Comparison of ENCODE assay signal across 8 cellular contexts in genomic region chr15:91021516-91022074, GRCh38. TPM values are rescaled to one million over a fixed set of nuclear protein-coding genes. Genes with fewer than 3 reads are reported as not detected.
DNase-seq lines count a peak whose midpoint lies in the region; ATAC-seq and TF ChIP-seq lines count a peak whose summit lies in the region.

No MANE protein-coding gene starts in this region.

- H3K36me3 ChIP-seq in esophagus squamous epithelium (peaks cover 0 to 18% (median 0%) of the 10 kb centered on the region in 3 donors), ovary (no peaks in the 10 kb centered on the region)

- H3K9me3 ChIP-seq in esophagus squamous epithelium: no peaks in the 10 kb centered on the region
- H3K9me3 ChIP-seq in ovary: no peaks in the 10 kb centered on the region

- peak overlapping the region; percentile 73 to 97 (median 94) for H3K4me3 ChIP-seq in esophagus squamous epithelium
- peak overlapping the region; percentile 92 for H3K4me3 ChIP-seq in ovary

- DNase-seq in AG20443 (ENCODE audit: low spot score) (peak; percentile 24), RKO (ENCODE audit: low spot score) (peak; percentile 86), esophagus squamous epithelium (lab: John Stamatoyannopoulos, UW) (no peak), ovary (no peak), GDM1 (lab: John Stamatoyannopoulos, UW) (no peak)

- TF ChIP-seq CTCF in esophagus squamous epithelium (IDR thresholded peaks at IDR 0.05) (no peak), ovary (IDR thresholded peaks at IDR 0.05) (no peak)

- intact Hi-C loops in esophagus squamous epithelium (cut with DNase I): loop anchor here (10.0 kb wide), 1 partner anchor 57 kb away; no protein-coding TSS in a partner anchor
- intact Hi-C loops in ovary (cut with DNase I): no loop called here

- 4 to 10% methylated on average over 2 to 4 of the region's 4 CpGs for WGBS in esophagus squamous epithelium, 2 donors
- 2 to 9% (median 8%) methylated on average over 4 of the region's 4 CpGs for WGBS in ovary, 3 donors

- H3K27me3 ChIP-seq in esophagus squamous epithelium (no peaks in the 10 kb centered on the region), ovary (no peaks in the 10 kb centered on the region)

- peak overlapping the region; percentile 80 to 90 (median 86) for H3K27ac ChIP-seq in esophagus squamous epithelium
- H3K27ac ChIP-seq in ovary: no peak overlapping the region

- no peak for TF ChIP-seq POLR2A in esophagus squamous epithelium (IDR thresholded peaks at IDR 0.05)
- TF ChIP-seq POLR2A in ovary (IDR thresholded peaks at IDR 0.05): no peak

- H3K4me1 ChIP-seq in esophagus squamous epithelium (peaks cover 15 to 36% (median 17%) of the 10 kb centered on the region in 3 donors), ovary (ENCODE audit: insufficient read depth) (peaks cover 3% of the 10 kb centered on the region)

- TF ChIP-seq EP300 in ovary (IDR thresholded peaks at IDR 0.05): no peak

- ATAC-seq in GM21786 (IDR thresholded peaks at IDR 0.05; ENCODE audit: unreplicated experiment): peak; percentile 5
- ATAC-seq in HG03460 (IDR thresholded peaks at IDR 0.05; ENCODE audit: unreplicated experiment): no peak
- no peak for ATAC-seq in HG03469 (IDR thresholded peaks at IDR 0.05; ENCODE audit: unreplicated experiment)

RNA-seq across cellular contexts. Expression of gene VPS33B, which starts 0.8 kb away (rescaled TPM):
- total RNA-seq in esophagus squamous epithelium (1 to 10 TPM; 3.3 to 9.0 (median 8.1) TPM), ovary (10 to 100 TPM in 6 of 7 donors, 1 to 10 TPM in 1; 8.5 to 17.4 (median 13.2) TPM)
- 10 to 100 TPM in 1 of 2 donors, 1 to 10 TPM in 1; 9.2 to 14.0 TPM for polyA plus RNA-seq in ovary

RNA-seq across cellular contexts. Expression of gene PRC1, which starts 27.3 kb away (rescaled TPM):
- total RNA-seq in esophagus squamous epithelium (100 to 1,000 TPM in 1 of 4 donors, 10 to 100 TPM in 3; 49.6 to 100 (median 58.4) TPM), ovary (1 to 10 TPM; 5.7 to 9.2 (median 6.8) TPM)
- 10 to 100 TPM in 1 of 2 donors, 1 to 10 TPM in 1; 6.5 to 13.2 TPM for polyA plus RNA-seq in ovary

Comparison
In these comparisons a context has a peak if more than half of its experiments do, and no peak if none do; other contexts are left out.
1. DNase-seq: peak in AG20443 (single experiment) and RKO (single experiment); none in esophagus squamous epithelium (single experiment), ovary (0 of 5) and GDM1 (single experiment).
2. H3K27ac ChIP-seq: peak in esophagus squamous epithelium (4 of 4); none in ovary (0 of 2).
3. RNA of gene PRC1, which starts 27.3 kb away (total RNA-seq): 49.6 to 100 TPM in esophagus squamous epithelium; 5.7 to 9.2 TPM in ovary; every median in the first group is over 4 times any median in the second.